ENCODE assay signal across 11 cellular contexts in genomic region chr15:88604972-88605506, GRCh38. TPM values are rescaled to one million over a fixed set of nuclear protein-coding genes. Genes with fewer than 3 reads are reported as not detected.
DNase-seq lines count a peak whose midpoint lies in the region; ATAC-seq, FAIRE-seq and TF ChIP-seq lines count a peak whose summit lies in the region.
"Had no signal": no experiment of that assay in that cellular context is flagged by ENCODE, and none has a peak within 500 bp of the region (broad histone marks: within the 10 kb centered on the region; RNA-seq: fewer than 3 reads in every experiment).

No MANE protein-coding gene starts in this region.

- TF ChIP-seq EP300 in sigmoid colon (IDR thresholded peaks at IDR 0.05) = no peak

- H3K9me3 ChIP-seq in sigmoid colon = no peaks in the 10 kb centered on the region

- peak overlapping the region; percentile 68 for H3K27ac ChIP-seq in angular gyrus (ENCODE audit: low read depth, low read length)
- no peak overlapping the region for H3K27ac ChIP-seq in sigmoid colon
- H3K27ac ChIP-seq: epithelial cell of prostate had no signal

- H3K4me1 Mint-ChIP-seq in Calu3 (ENCODE audit: low read depth, unreplicated experiment) = no peaks in the 10 kb centered on the region
- H3K4me1 Mint-ChIP-seq in naive B cell = peaks cover 19 to 28% (median 22%) of the 10 kb centered on the region in 3 donors

- no peak for ATAC-seq in naive B cell (ENCODE audit: low read depth in 2 of 2)

- no peak overlapping the region for H3K4me3 ChIP-seq in sigmoid colon

- 3 to 11% methylated on average over 37 of the region's 37 CpGs for WGBS in sigmoid colon, 2 donors

- peaks cover 0 to 22% (median 16%) of the 10 kb centered on the region in 4 donors for H3K4me1 ChIP-seq in sigmoid colon

- DNase-seq in NCI-H146 (lab: John Stamatoyannopoulos, UW) = peak; percentile 53
- DNase-seq in NCI-H146 treated with DMSO at 0.1 percent for 48 hours (lab: John Stamatoyannopoulos, UW; ENCODE audit: unreplicated experiment) = no peak
- no peak for DNase-seq in Calu3
- no peak for DNase-seq in naive B cell
- no peak for DNase-seq in sigmoid colon
- no peak for DNase-seq in frontal cortex (ENCODE audit: low spot score in 2 of 2)
- DNase-seq in NCI-H446 treated with DMSO at 0.1 percent for 48 hours (lab: John Stamatoyannopoulos, UW) = no peak
- DNase-seq: HCEC 1CT had no signal

- no TSS peak for BruUV-seq in Calu3 (replicated peaks; lab: Mats Ljungman, UMichigan)

- H3K36me3 Mint-ChIP-seq in Calu3 (ENCODE audit: insufficient read depth, unreplicated experiment) = peaks cover 4% of the 10 kb centered on the region
- peaks cover 10 to 15% of the 10 kb centered on the region in 2 donors for H3K36me3 Mint-ChIP-seq in naive B cell

- CTCF ChIA-PET in Calu3 (lab: Charles Lee) = interaction anchor here (1.1 kb wide), 1 partner anchor 10 kb away, joined by 3 read pairs; no protein-coding TSS in a partner anchor

- H3K27me3 Mint-ChIP-seq in Calu3 (ENCODE audit: unreplicated experiment) (peaks cover 86% of the 10 kb centered on the region), naive B cell (peaks cover 70 to 76% (median 71%) of the 10 kb centered on the region in 3 donors)

- H3K36me3 ChIP-seq in sigmoid colon = no peaks in the 10 kb centered on the region

- no peaks in the 10 kb centered on the region for H3K9me3 Mint-ChIP-seq in Calu3 (ENCODE audit: low read depth, unreplicated experiment)
- H3K9me3 Mint-ChIP-seq in naive B cell = peaks cover 0 to 7% (median 4%) of the 10 kb centered on the region in 7 donors

- peaks cover 16 to 57% (median 42%) of the 10 kb centered on the region in 3 donors for H3K27me3 ChIP-seq in sigmoid colon

- H3K4me3 Mint-ChIP-seq in Calu3 (ENCODE audit: low read depth, unreplicated experiment) (peak overlapping the region; percentile 33), naive B cell (peak overlapping the region in 7 of 8 donors; percentile 36 to 86 (median 66))

- no peak for TF ChIP-seq CTCF in Calu3 (IDR thresholded peaks at IDR 0.05; ENCODE audit: unreplicated experiment)
- no peak for TF ChIP-seq CTCF in sigmoid colon (IDR thresholded peaks at IDR 0.05)

- intact Hi-C loops in Calu3 (cut with micrococcal nuclease; ENCODE audit: unreplicated experiment) = no loop called here
- intact Hi-C loops in sigmoid colon (cut with DNase I) = no loop called here

- no peak for FAIRE-seq in frontal cortex (lab: Jason Lieb, UNC)
- FAIRE-seq: keratinocyte had no signal

- no peak for TF ChIP-seq POLR2A in sigmoid colon (IDR thresholded peaks at IDR 0.05)

- no peak overlapping the region for H3K27ac Mint-ChIP-seq in Calu3 (ENCODE audit: unreplicated experiment)
- H3K27ac Mint-ChIP-seq in naive B cell = peak overlapping the region in 1 of 6 donors; percentile 58

RNA-seq across cellular contexts. Expression of gene AEN, which starts 16.1 kb away (rescaled TPM):
- 34.9 and 43.4 TPM in 2 replicates for total RNA-seq in Calu3 (2022)
- 10 to 100 TPM; 28.2 to 73.0 (median 40.2) TPM for polyA plus RNA-seq in naive B cell (ENCODE audit: low read depth in 6 of 6)
- 10 to 100 TPM in 2 of 4 donors, 1 to 10 TPM in 2; 5.8 to 18.3 (median 9.4) TPM for total RNA-seq in sigmoid colon
- polyA plus RNA-seq in sigmoid colon = 10 to 100 TPM in 1 of 3 donors, 1 to 10 TPM in 2; 4.2 to 19.7 (median 8.8) TPM
- 4.5 TPM for total RNA-seq in frontal cortex

RNA-seq across cellular contexts. Expression of gene ISG20, which starts 33.8 kb away (rescaled TPM):
- total RNA-seq in Calu3 (2022) = 75.6 and 155 TPM in 2 replicates
- polyA plus RNA-seq in naive B cell (ENCODE audit: low read depth in 6 of 6) = 1,000 to 10,000 TPM in 2 of 6 donors, 100 to 1,000 TPM in 4; 638 to 1,304 (median 969) TPM
- 10 to 100 TPM in 1 of 4 donors, 1 to 10 TPM in 3; 1.9 to 20.1 (median 6.4) TPM for total RNA-seq in sigmoid colon
- 100 to 1,000 TPM in 2 of 3 donors, 10 to 100 TPM in 1; 70.9 to 177 (median 153) TPM for polyA plus RNA-seq in sigmoid colon
- not detected for total RNA-seq in frontal cortex

RNA-seq across cellular contexts. Expression of gene DET1, which starts 58.6 kb away (rescaled TPM):
- 4.2 and 4.9 TPM in 2 replicates for total RNA-seq in Calu3 (2022)
- polyA plus RNA-seq in naive B cell (ENCODE audit: low read depth in 6 of 6) = 1 to 10 TPM; 1.1 to 3.5 (median 1.9) TPM
- total RNA-seq in sigmoid colon = 10 to 100 TPM in 1 of 4 donors, 1 to 10 TPM in 3; 7.4 to 13.0 (median 8.8) TPM
- polyA plus RNA-seq in sigmoid colon = 1 to 10 TPM; 2.4 to 3.6 (median 2.8) TPM
- total RNA-seq in frontal cortex = 8.2 TPM
